ENCODE assay signal across 24 cellular contexts in genomic region chr1:84887261-84887934, GRCh38. TPM values are rescaled to one million over a fixed set of nuclear protein-coding genes. Genes with fewer than 3 reads are reported as not detected.
DNase-seq lines count a peak whose midpoint lies in the region; ATAC-seq and TF ChIP-seq lines count a peak whose summit lies in the region.
"Had no signal": no experiment of that assay in that cellular context is flagged by ENCODE, and none has a peak within 500 bp of the region (broad histone marks: within the 10 kb centered on the region; RNA-seq: fewer than 3 reads in every experiment).

No MANE protein-coding gene starts in this region.

- H3K4me3 ChIP-seq in AG10803 (ENCODE audit: low read length) (no peak overlapping the region), esophagus (ENCODE audit: low read depth in 1 of 2, low read length in 2 of 2) (no peak overlapping the region), mesenchymal stem cell (ENCODE audit: insufficient read depth in 1 of 2, low read depth in 1 of 2, low read length in 2 of 2) (no peak overlapping the region), heart right ventricle (no peak overlapping the region)
- H3K4me3 ChIP-seq: cardiac muscle cell, K562, stomach, vagina had no signal

- H4K8ac ChIP-seq in mesenchymal stem cell (ENCODE audit: low read length), result no peak overlapping the region

- no peak overlapping the region for H3K18ac ChIP-seq in mesenchymal stem cell (ENCODE audit: low read depth in 1 of 2, low read length in 2 of 2)

- no peak overlapping the region for H2AFZ ChIP-seq in mesenchymal stem cell (ENCODE audit: low read depth, low read length)

- TF ChIP-seq POLR2A in erythroblast (IDR thresholded peaks at IDR 0.05; ENCODE audit: low read length), result no peak

- H2BK15ac ChIP-seq in mesenchymal stem cell (ENCODE audit: low read depth, poor library complexity, severe bottlenecking), result no peak overlapping the region

- H2AK5ac ChIP-seq in mesenchymal stem cell (ENCODE audit: low read length, severe bottlenecking), result no peak overlapping the region

- no peaks in the 10 kb centered on the region for H3K9me3 ChIP-seq in esophagus (ENCODE audit: control insufficient read depth in 2 of 2, insufficient read depth in 1 of 2, low read depth in 1 of 2, low read length in 1 of 2)
- no peaks in the 10 kb centered on the region for H3K9me3 ChIP-seq in mesenchymal stem cell (ENCODE audit: control insufficient read depth, low read length)
- H3K9me3 ChIP-seq in heart right ventricle, result no peaks in the 10 kb centered on the region
- H3K9me3 ChIP-seq: BE2C, stomach, vagina had no signal

- DNase-seq in AG10803 (ENCODE audit: low read depth) (peak; percentile 72), M059J (ENCODE audit: low read depth) (peak; percentile 54), mesenchymal stem cell (peak; percentile 23), NCI-H2107 (lab: John Stamatoyannopoulos, UW) (no peak), NCI-H526 (lab: John Stamatoyannopoulos, UW) (no peak), heart right ventricle (no peak), erythroblast (lab: John Stamatoyannopoulos, UW) (no peak)
- DNase-seq: activated CD8-positive, alpha-beta T cell treated with anti-CD3 and anti-CD28 coated beads, Interleukin-2, amount 10 ng/mL, durations not matched to agents 7 days and 5 days; activated naive CD8-positive, alpha-beta T cell treated with anti-CD3 and anti-CD28 coated beads for 36 hours; activated T-cell treated with anti-CD3 and anti-CD28 coated beads, Interleukin-2, amount 50 U/mL, for 72 hours; BE2C; DMS 273 treated with DMSO at 0.1 percent for 48 hours; effector CD8-positive, alpha-beta T cell; kidney; NCI-H1092; NCI-H774; nephron progenitor cell; stomach had no signal

- no peak for TF ChIP-seq CTCF in AG10803 (conservative IDR thresholded peaks at IDR 0.05; ENCODE audit: low read length)
- TF ChIP-seq CTCF in heart right ventricle (IDR thresholded peaks at IDR 0.05), result no peak

- peaks cover 0 to 3% of the 10 kb centered on the region in 2 donors for H3K4me1 ChIP-seq in esophagus (ENCODE audit: control insufficient read depth in 2 of 2, insufficient read depth in 2 of 2, low read length in 1 of 2)
- H3K4me1 ChIP-seq in mesenchymal stem cell (ENCODE audit: control insufficient read depth, insufficient read depth, low read depth, low read length), result peaks cover under 1% of the 10 kb centered on the region
- peaks cover 0 to 15% (median 4%) of the 10 kb centered on the region in 9 donors for H3K4me1 ChIP-seq in heart right ventricle
- H3K4me1 ChIP-seq: BE2C, vagina had no signal

- H2BK12ac ChIP-seq in mesenchymal stem cell (ENCODE audit: low read length in 2 of 2), result no peak overlapping the region

- no peak overlapping the region for H3K23ac ChIP-seq in mesenchymal stem cell (ENCODE audit: low read length in 2 of 2)

- H3K4me2 ChIP-seq in mesenchymal stem cell (ENCODE audit: low read length, poor library complexity, severe bottlenecking), result no peak overlapping the region

- no peak overlapping the region for H4K91ac ChIP-seq in mesenchymal stem cell (ENCODE audit: low read length)

- no peak overlapping the region for H2BK5ac ChIP-seq in mesenchymal stem cell (ENCODE audit: low read depth, low read length, poor library complexity, severe bottlenecking)

- H3K36me3 ChIP-seq in esophagus (ENCODE audit: control insufficient read depth in 2 of 2, insufficient read depth in 2 of 2, low read length in 1 of 2) (no peaks in the 10 kb centered on the region), mesenchymal stem cell (ENCODE audit: control insufficient read depth in 1 of 2, insufficient read depth in 2 of 2, low read depth in 1 of 2, low read length in 2 of 2) (no peaks in the 10 kb centered on the region), heart right ventricle (no peaks in the 10 kb centered on the region)
- H3K36me3 ChIP-seq: BE2C, cardiac muscle cell, stomach, vagina had no signal

- H2BK120ac ChIP-seq in mesenchymal stem cell (ENCODE audit: low read depth, low read length), result no peak overlapping the region

- no peak overlapping the region for H3K9ac ChIP-seq in mesenchymal stem cell (ENCODE audit: low read length)

- no peak overlapping the region for H3K14ac ChIP-seq in mesenchymal stem cell (ENCODE audit: low read length in 2 of 2)

- no peaks in the 10 kb centered on the region for H3K27me3 ChIP-seq in esophagus (ENCODE audit: control insufficient read depth in 1 of 2, insufficient read depth in 2 of 2, low read length in 2 of 2)
- peaks cover 8 to 22% of the 10 kb centered on the region in 2 experiments for H3K27me3 ChIP-seq in mesenchymal stem cell (ENCODE audit: control insufficient read depth in 1 of 2, insufficient read depth in 1 of 2, low read length in 2 of 2)
- peaks cover 0 to 13% (median 7%) of the 10 kb centered on the region in 7 donors for H3K27me3 ChIP-seq in heart right ventricle
- H3K27me3 ChIP-seq: BE2C, cardiac muscle cell, vagina had no signal

- H3K27ac ChIP-seq in esophagus (ENCODE audit: low read depth in 2 of 2, low read length in 1 of 2), result peak overlapping the region; percentile 50 to 63
- H3K27ac ChIP-seq in mesenchymal stem cell (ENCODE audit: low read length, poor library complexity, severe bottlenecking), result no peak overlapping the region
- H3K27ac ChIP-seq in heart right ventricle, result no peak overlapping the region
- H3K27ac ChIP-seq: cardiac muscle cell, stomach, vagina, VCaP had no signal

- ATAC-seq in heart right ventricle, result no peak
- ATAC-seq: activated CD8-positive, alpha-beta T cell treated with anti-CD3 and anti-CD28 coated beads, Interleukin-2, amount 10 ng/mL, durations not matched to agents 7 days and 5 days; activated T-cell treated with anti-CD3 and anti-CD28 coated beads, Interleukin-2, amount 50 U/mL, for 72 hours; K562 had no signal

- 59 to 67% methylated on average over 4 of the region's 4 CpGs for WGBS in esophagus, 2 donors
- WGBS in mesenchymal stem cell, result 85% methylated on average over 3 of the region's 4 CpGs
- WGBS in heart right ventricle, 2 donors, result 85 to 88% methylated on average over 4 of the region's 4 CpGs

- no peaks in the 10 kb centered on the region for H3K79me1 ChIP-seq in mesenchymal stem cell (replicated peaks; ENCODE audit: low read length, poor library complexity, severe bottlenecking)

- no peak overlapping the region for H3K4ac ChIP-seq in mesenchymal stem cell (ENCODE audit: low read depth in 1 of 2, low read length in 2 of 2)

- intact Hi-C loops in heart right ventricle (cut with DNase I), result loop anchor here in 3 of 10 donors (5.0 to 10.0 kb wide), 2 partner anchors 90 to 93 kb away; no protein-coding TSS in a partner anchor

RNA-seq across cellular contexts. Expression of gene LPAR3, which starts 5.6 kb away (rescaled TPM):
- 2.6 and 3.6 TPM in 2 replicates for total RNA-seq in M059J (2014; rRNA removed; shearing (Covaris generic))
- polyA plus RNA-seq in esophagus (1 to 10 TPM; 4.0 to 5.2 TPM), heart right ventricle (1 to 10 TPM; 4.7 to 8.4 TPM)
- polyA plus RNA-seq in mesenchymal stem cell (2013, experiment 1 of 2), result 3.7 TPM
- polyA plus RNA-seq in mesenchymal stem cell (2013, experiment 2 of 2), result 3.8 TPM
- total RNA-seq in heart right ventricle, result 10 to 100 TPM in 7 of 10 donors, 1 to 10 TPM in 3; 4.9 to 17.3 (median 11.9) TPM
- total RNA-seq: pulmonary artery endothelial cell had no signal
- polyA plus RNA-seq: K562 had no signal

Comparison
In these comparisons a context has a peak if more than half of its experiments do, and no peak if none do; other contexts are left out.
1. DNase-seq: peak in AG10803 (single experiment), M059J (single experiment) and mesenchymal stem cell (single experiment); none in NCI-H2107 (single experiment), NCI-H526 (0 of 2), heart right ventricle (0 of 2) and erythroblast (0 of 2).
2. H3K27ac ChIP-seq: peak in esophagus (2 of 2); none in mesenchymal stem cell (single experiment) and heart right ventricle (0 of 10).